ENCODE assay signal across 23 cellular contexts in genomic region chr1:56029329-56030003, GRCh38.
DNase-seq lines count a peak whose midpoint lies in the region; ATAC-seq and TF ChIP-seq lines count a peak whose summit lies in the region.
"Had no signal": no experiment of that assay in that cellular context is flagged by ENCODE, and none has a peak within 500 bp of the region (broad histone marks: within the 10 kb centered on the region; RNA-seq: fewer than 3 reads in every experiment).

No MANE protein-coding gene starts in this region.

- CTCF ChIA-PET in IMR-90 (lab: Yijun Ruan, JAX): no interaction called here

- no peaks in the 10 kb centered on the region for H3K79me1 ChIP-seq in IMR-90 (ENCODE audit: low read depth in 1 of 2, low read length in 2 of 2)

- no peak overlapping the region for H2BK15ac ChIP-seq in IMR-90 (ENCODE audit: low read depth, low read length)

- TF ChIP-seq CTCF in IMR-90 (conservative IDR thresholded peaks at IDR 0.05; ENCODE audit: low read depth, low read length) (no peak), osteoblast (IDR thresholded peaks at IDR 0.05; ENCODE audit: extremely low read depth, low read depth, low read length) (no peak)

- H3K36me3 ChIP-seq in IMR-90 (ENCODE audit: control insufficient read depth, insufficient read depth, low read length) (no peaks in the 10 kb centered on the region), osteoblast (ENCODE audit: insufficient read depth, low read length) (no peaks in the 10 kb centered on the region), HAP-1 (replicated peaks) (no peaks in the 10 kb centered on the region)
- H3K36me3 ChIP-seq: BLaER1, breast epithelium, gastrocnemius medialis, left lung, right atrium auricular region, tibial artery had no signal

- H3K27ac ChIP-seq in IMR-90 (ENCODE audit: insufficient read depth, low read length) (no peak overlapping the region), osteoblast (ENCODE audit: low read depth, low read length) (no peak overlapping the region)
- H3K27ac ChIP-seq: BLaER1, breast epithelium, epithelial cell of prostate, gastrocnemius medialis, left lung, right atrium auricular region, tibial artery had no signal

- no peak overlapping the region for H2BK5ac ChIP-seq in IMR-90 (ENCODE audit: low read depth, low read length, poor library complexity, severe bottlenecking)

- TF ChIP-seq POLR2A in IMR-90 (IDR thresholded peaks at IDR 0.05; ENCODE audit: low read depth, low read length): no peak

- no peak overlapping the region for H2BK120ac ChIP-seq in IMR-90 (ENCODE audit: low read depth, low read length)

- WGBS in IMR-90 (ENCODE audit: extremely low coverage in 2 of 2, insufficient read length in 1 of 2), 2 experiments: 36% methylated on average over 2 of the region's 4 CpGs; no CpG with 5 or more reads in 1 of the 2 experiments

- no peak overlapping the region for H2BK20ac ChIP-seq in IMR-90 (ENCODE audit: low read depth, low read length)

- no peak overlapping the region for H2AFZ ChIP-seq in IMR-90 (replicated peaks; ENCODE audit: low read length, poor library complexity)
- H2AFZ ChIP-seq in osteoblast (ENCODE audit: low read length): no peak overlapping the region

- H4K20me1 ChIP-seq in IMR-90 (ENCODE audit: insufficient read depth, low read length) (no peaks in the 10 kb centered on the region), osteoblast (ENCODE audit: insufficient read depth, low read length) (no peaks in the 10 kb centered on the region)
- H4K20me1 ChIP-seq: BLaER1 had no signal

- POLR2A ChIA-PET in IMR-90 (lab: Charles Lee; ENCODE audit: unreplicated experiment): no interaction called here

- H3K9me3 ChIP-seq in IMR-90 (ENCODE audit: control insufficient read depth, insufficient read depth, low read length): no peaks in the 10 kb centered on the region
- no peaks in the 10 kb centered on the region for H3K9me3 ChIP-seq in osteoblast (ENCODE audit: low read depth, low read length)
- H3K9me3 ChIP-seq in HAP-1: no peaks in the 10 kb centered on the region
- H3K9me3 ChIP-seq: BLaER1, breast epithelium, gastrocnemius medialis, left lung, right atrium auricular region, tibial artery had no signal

- no peak overlapping the region for H3K4me2 ChIP-seq in IMR-90 (ENCODE audit: low read depth, low read length)
- H3K4me2 ChIP-seq in osteoblast (ENCODE audit: insufficient read depth, low read length): no peak overlapping the region
- H3K4me2 ChIP-seq: BLaER1 had no signal

- H3K4ac ChIP-seq in IMR-90 (ENCODE audit: low read depth, low read length): no peak overlapping the region

- in situ Hi-C loops in IMR-90 (cut with MboI; ENCODE audit: low sequenced_read_pairs): no loop called here
- in situ Hi-C loops in HAP-1 (cut with MboI; ENCODE audit: low sequenced_read_pairs): no loop called here

- H3K9me1 ChIP-seq in IMR-90 (ENCODE audit: insufficient read depth, low read length): no peaks in the 10 kb centered on the region

- no peak overlapping the region for H2AK9ac ChIP-seq in IMR-90 (replicated peaks; ENCODE audit: low read depth, low read length, poor library complexity)

- H3K23ac ChIP-seq in IMR-90 (ENCODE audit: low read depth, low read length): no peak overlapping the region

- intact Hi-C loops in IMR-90 (cut with micrococcal nuclease): no loop called here

- no peak overlapping the region for H4K91ac ChIP-seq in IMR-90 (ENCODE audit: insufficient read depth, low read depth, low read length)

- no peak overlapping the region for H4K8ac ChIP-seq in IMR-90 (ENCODE audit: low read depth in 2 of 2, low read length in 2 of 2)

- BruUV-seq in IMR-90 (replicated peaks; lab: Mats Ljungman, UMichigan): no TSS peak

- ATAC-seq in IMR-90 (ENCODE audit: low read depth): no peak
- ATAC-seq: activated naive CD8-positive, alpha-beta T cell treated with anti-CD3 and anti-CD28 coated beads, Interleukin-2, amount 50 U/mL, for 24 hours; activated T-helper 17 cell treated with anti-CD3 and anti-CD28 coated beads, Interleukin-2, amount 50 U/mL, for 72 hours; gastrocnemius medialis; left lung had no signal

- H4K5ac ChIP-seq in IMR-90 (ENCODE audit: low read depth, low read length): no peak overlapping the region

- TF ChIP-seq RAD21 in IMR-90 (IDR thresholded peaks at IDR 0.05; ENCODE audit: low read length): no peak

- H3K18ac ChIP-seq in IMR-90 (ENCODE audit: low read depth, low read length): no peak overlapping the region

- H3K4me3 ChIP-seq in IMR-90 (ENCODE audit: insufficient read depth, low read depth, low read length) (no peak overlapping the region), osteoblast (ENCODE audit: insufficient read depth, low read length) (no peak overlapping the region), HAP-1 (no peak overlapping the region)
- H3K4me3 ChIP-seq: BLaER1, breast epithelium, gastrocnemius medialis, left lung, right atrium auricular region, tibial artery had no signal

- dilution Hi-C loops in IMR-90 (cut with HindIII; ENCODE audit: low sequenced_read_pairs, unreplicated experiment): no loop called here

- H3K27me3 ChIP-seq in IMR-90 (ENCODE audit: control insufficient read depth, insufficient read depth, low read length): no peaks in the 10 kb centered on the region
- no peaks in the 10 kb centered on the region for H3K27me3 ChIP-seq in osteoblast (ENCODE audit: insufficient read depth, low read length)
- H3K27me3 ChIP-seq in HAP-1 (ENCODE audit: low read depth): no peaks in the 10 kb centered on the region
- H3K27me3 ChIP-seq: BLaER1, breast epithelium, gastrocnemius medialis, left lung, right atrium auricular region, tibial artery had no signal

- DNase-seq in NCI-H2107 treated with DMSO at 0.1 percent for 48 hours (lab: John Stamatoyannopoulos, UW; ENCODE audit: unreplicated experiment) (peak; percentile 35), NCI-H2107 (lab: John Stamatoyannopoulos, UW) (no peak), IMR-90 (peak; percentile 5), SHP77 (lab: John Stamatoyannopoulos, UW) (peak; percentile 21 to 58), osteoblast (ENCODE audit: insufficient read length, low spot score, missing footprints) (peak; percentile 1), HAP-1 (ENCODE audit: low spot score in 2 of 2) (no peak), T-helper 9 cell (no peak), NCI-H1048 (lab: John Stamatoyannopoulos, UW) (no peak)
- DNase-seq: activated CD4-positive, alpha-beta T cell treated with anti-CD3 and anti-CD28 coated beads for 1 hour; activated naive CD8-positive, alpha-beta T cell treated with anti-CD3 and anti-CD28 coated beads, Interleukin-2, amount 50 U/mL, for 24 hours; gastrocnemius medialis; H9; Kasumi-1; left lung; NCI-H1417; NCI-H446 treated with DMSO at 0.1 percent for 48 hours; stimulated activated naive CD4-positive, alpha-beta T cell; tibial artery had no signal

- H3K79me2 ChIP-seq in osteoblast (ENCODE audit: insufficient read depth, low read length): no peaks in the 10 kb centered on the region

- H3K4me1 ChIP-seq in IMR-90 (ENCODE audit: control insufficient read depth, insufficient read depth, low read length): peaks cover 2% of the 10 kb centered on the region; the same call in 1 of the 2 replicates
- peaks cover 11% of the 10 kb centered on the region for H3K4me1 ChIP-seq in osteoblast (ENCODE audit: insufficient read depth, low read length)
- no peaks in the 10 kb centered on the region for H3K4me1 ChIP-seq in HAP-1
- H3K4me1 ChIP-seq: BLaER1, breast epithelium, gastrocnemius medialis, left lung had no signal

- H3K14ac ChIP-seq in IMR-90 (replicated peaks; ENCODE audit: low read depth, low read length): no peak overlapping the region

- no peak overlapping the region for H2AK5ac ChIP-seq in IMR-90 (ENCODE audit: low read depth, low read length)

- no peak overlapping the region for H3K56ac ChIP-seq in IMR-90 (ENCODE audit: extremely low read depth, insufficient read depth, low read length)

- H3K9ac ChIP-seq in IMR-90 (ENCODE audit: low read depth, low read length): no peak overlapping the region
- H3K9ac ChIP-seq: BLaER1 had no signal

TF ChIP-seq in IMR-90, 13 proteins besides CTCF, POLR2A, EP300 and RAD21:
- no peak for TF ChIP-seq MAZ (IDR thresholded peaks at IDR 0.05; ENCODE audit: borderline replicate concordance, low read depth, low read length)
- no peak for TF ChIP-seq SMC3 (IDR thresholded peaks at IDR 0.05; ENCODE audit: low read depth, low read length)
- TF ChIP-seq CEBPB (IDR thresholded peaks at IDR 0.05; ENCODE audit: low read depth, low read length): no peak
- no peak for TF ChIP-seq RFX5 (IDR thresholded peaks at IDR 0.05; ENCODE audit: low read depth, low read length)
- TF ChIP-seq ELK1 (IDR thresholded peaks at IDR 0.05; ENCODE audit: borderline replicate concordance, low read depth, low read length): no peak
- no peak for TF ChIP-seq MAFK (IDR thresholded peaks at IDR 0.05; ENCODE audit: low read depth, low read length)

Comparison
In these comparisons a context has a peak if more than half of its experiments do, and no peak if none do; other contexts are left out.
1. DNase-seq: peak in NCI-H2107 treated with DMSO at 0.1 percent for 48 hours (single experiment), IMR-90 (single experiment), SHP77 (2 of 2) and osteoblast (single experiment); none in NCI-H2107 (single experiment), HAP-1 (0 of 2), T-helper 9 cell (single experiment) and NCI-H1048 (single experiment).